14 cellular contexts compared by ENCODE assay signal in genomic region chr6:20367716-20368485, GRCh38. TPM values are rescaled to one million over a fixed set of nuclear protein-coding genes. Genes with fewer than 3 reads are reported as not detected.
DNase-seq lines count a peak whose midpoint lies in the region; ATAC-seq, FAIRE-seq and TF ChIP-seq lines count a peak whose summit lies in the region.
"Had no signal": no experiment of that assay in that cellular context is flagged by ENCODE, and none has a peak within 500 bp of the region (broad histone marks: within the 10 kb centered on the region; RNA-seq: fewer than 3 reads in every experiment).

No MANE protein-coding gene starts in this region.

- H3K27me3 ChIP-seq in DND-41 (ENCODE audit: insufficient read depth, low read length, poor library complexity): no peaks in the 10 kb centered on the region
- H3K27me3 ChIP-seq in Loucy (ENCODE audit: insufficient read depth, low read length, poor library complexity, severe bottlenecking): no peaks in the 10 kb centered on the region
- H3K27me3 ChIP-seq in astrocyte (ENCODE audit: insufficient read depth, low read length): no peaks in the 10 kb centered on the region
- H3K27me3 ChIP-seq in naive thymus-derived CD4-positive, alpha-beta T cell (ENCODE audit: control insufficient read depth in 2 of 2, insufficient read depth in 2 of 2, low read length in 2 of 2): no peaks in the 10 kb centered on the region
- peaks cover 0 to 3% of the 10 kb centered on the region in 2 donors for H3K27me3 ChIP-seq in aorta (ENCODE audit: control insufficient read depth in 1 of 2, insufficient read depth in 2 of 2, low read length in 1 of 2)

- H3K4me3 ChIP-seq in DND-41 (ENCODE audit: low read depth in 1 of 2, low read length in 2 of 2) (no peak overlapping the region; a peak in 1 of 4 replicates), Loucy (ENCODE audit: low read length, poor library complexity, severe bottlenecking) (no peak overlapping the region), astrocyte (ENCODE audit: insufficient read depth, low read depth, low read length) (no peak overlapping the region), aorta (ENCODE audit: low read length in 2 of 2) (no peak overlapping the region)
- no peak overlapping the region for H3K4me3 ChIP-seq in naive thymus-derived CD4-positive, alpha-beta T cell (ENCODE audit: low read length)

- peak overlapping the region; percentile 56; the same call in 1 of the 2 replicates for H3K4me2 ChIP-seq in DND-41 (ENCODE audit: insufficient read depth, low read length)
- H3K4me2 ChIP-seq in Loucy (ENCODE audit: low read depth, low read length, poor library complexity, severe bottlenecking): peak overlapping the region; percentile 70
- H3K4me2 ChIP-seq in astrocyte (ENCODE audit: low read length): no peak overlapping the region

- H2AFZ ChIP-seq in DND-41 (ENCODE audit: low read depth, low read length) (peak overlapping the region; percentile 63), Loucy (ENCODE audit: low read length) (peak overlapping the region; percentile 40), astrocyte (ENCODE audit: low read depth, low read length) (no peak overlapping the region)

- H3K36me3 ChIP-seq in DND-41 (ENCODE audit: insufficient read depth, low read length) (no peaks in the 10 kb centered on the region), Loucy (ENCODE audit: insufficient read depth, low read length) (no peaks in the 10 kb centered on the region), astrocyte (ENCODE audit: insufficient read depth, low read length) (no peaks in the 10 kb centered on the region), aorta (ENCODE audit: control insufficient read depth in 1 of 2, insufficient read depth in 2 of 2, low read length in 1 of 2) (no peaks in the 10 kb centered on the region)
- no peaks in the 10 kb centered on the region for H3K36me3 ChIP-seq in naive thymus-derived CD4-positive, alpha-beta T cell (ENCODE audit: control insufficient read depth in 2 of 3, insufficient read depth in 3 of 3, low read length in 3 of 3)

- H3K4me1 ChIP-seq in DND-41 (ENCODE audit: insufficient read depth, low read length) (peaks cover 32% of the 10 kb centered on the region), Loucy (ENCODE audit: insufficient read depth, low read length, poor library complexity, severe bottlenecking) (peaks cover 34% of the 10 kb centered on the region), astrocyte (ENCODE audit: insufficient read depth, low read length) (no peaks in the 10 kb centered on the region), aorta (ENCODE audit: control insufficient read depth in 1 of 2, insufficient read depth in 2 of 2, low read length in 2 of 2) (no peaks in the 10 kb centered on the region)
- peaks cover 55 to 56% of the 10 kb centered on the region in 2 donors for H3K4me1 ChIP-seq in naive thymus-derived CD4-positive, alpha-beta T cell (ENCODE audit: control insufficient read depth in 2 of 2, insufficient read depth in 2 of 2, low read length in 2 of 2)

- 55 to 60% methylated on average over 2 of the region's 2 CpGs for WGBS in aorta, 2 donors

- H3K27ac Mint-ChIP-seq in astrocyte (ENCODE audit: unreplicated experiment): no peak overlapping the region
- H3K27ac Mint-ChIP-seq in naive thymus-derived CD4-positive, alpha-beta T cell: peak overlapping the region; percentile 91 to 99 (median 97)
- H3K27ac Mint-ChIP-seq: stimulated activated memory B cell treated with anti-CD40 and anti-IgM and Interleukin-4, amounts not matched to agents 10 μg/mL and 1 μg/mL and 100 μg/mL, for 72 hours; WTC11 had no signal

- H4K20me1 ChIP-seq in DND-41 (ENCODE audit: insufficient read depth, low read length): no peaks in the 10 kb centered on the region
- H4K20me1 ChIP-seq in Loucy (ENCODE audit: insufficient read depth, low read length, poor library complexity, severe bottlenecking): no peaks in the 10 kb centered on the region
- H4K20me1 ChIP-seq in astrocyte (ENCODE audit: insufficient read depth, low read length): no peaks in the 10 kb centered on the region

- H3K9ac ChIP-seq in DND-41 (ENCODE audit: low read depth, low read length) (peak overlapping the region; percentile 11; the same call in 1 of the 2 replicates), Loucy (ENCODE audit: low read depth, low read length, poor library complexity, severe bottlenecking) (peak overlapping the region; percentile 61), astrocyte (ENCODE audit: low read length) (no peak overlapping the region)

- no peaks in the 10 kb centered on the region for H3K79me2 ChIP-seq in DND-41 (ENCODE audit: insufficient read depth, low read length)
- no peaks in the 10 kb centered on the region for H3K79me2 ChIP-seq in Loucy (ENCODE audit: insufficient read depth, low read length)
- no peaks in the 10 kb centered on the region for H3K79me2 ChIP-seq in astrocyte (ENCODE audit: insufficient read depth, low read length)

- CTCF ChIA-PET in naive thymus-derived CD4-positive, alpha-beta T cell (lab: Charles Lee): interaction anchor here (0.8 to 2.3 kb wide), 8 partner anchors 11 to 49 kb away, joined by 3 to 8 read pairs (median 4); no protein-coding TSS in a partner anchor

- POLR2A ChIA-PET in naive thymus-derived CD4-positive, alpha-beta T cell (lab: Charles Lee): interaction anchor here (1.1 to 6.7 kb wide), 14 partner anchors 8 to 50 kb away, joined by 3 to 202 read pairs (median 26); partner anchors contain the start of gene E2F3

- H3F3A ChIP-seq in Loucy (ENCODE audit: low read depth): no peaks in the 10 kb centered on the region

- no peak for FAIRE-seq in astrocyte (lab: Jason Lieb, UNC)
- FAIRE-seq in HTR-8/SVneo (lab: Jason Lieb, UNC): no peak
- FAIRE-seq: endometrium, GM12891 had no signal

- ATAC-seq in DND-41 (ENCODE audit: insufficient read depth, low read depth): no peak
- ATAC-seq in naive thymus-derived CD4-positive, alpha-beta T cell: no peak
- ATAC-seq in GM18870 (IDR thresholded peaks at IDR 0.05; ENCODE audit: unreplicated experiment): no peak
- no peak for ATAC-seq in HG02870 (IDR thresholded peaks at IDR 0.05; ENCODE audit: unreplicated experiment)
- no peak for ATAC-seq in aorta (ENCODE audit: low FRiP score)
- ATAC-seq: stimulated activated memory B cell treated with anti-CD40 and anti-IgM and Interleukin-4, amounts not matched to agents 10 μg/mL and 1 μg/mL and 100 μg/mL, for 72 hours; WTC11 had no signal

- H3K9me2 ChIP-seq in Loucy (replicated peaks; ENCODE audit: low read depth, low read length): no peaks in the 10 kb centered on the region

- intact Hi-C loops in naive thymus-derived CD4-positive, alpha-beta T cell (cut with micrococcal nuclease): no loop called here
- intact Hi-C loops in aorta (cut with DNase I): no loop called here

- H3K9me3 ChIP-seq in DND-41 (ENCODE audit: insufficient read depth, low read length, severe bottlenecking): no peaks in the 10 kb centered on the region
- H3K9me3 ChIP-seq in Loucy (ENCODE audit: insufficient read depth, low read depth, low read length): no peaks in the 10 kb centered on the region
- H3K9me3 ChIP-seq in astrocyte (ENCODE audit: insufficient read depth, low read depth, low read length): no peaks in the 10 kb centered on the region
- H3K9me3 ChIP-seq in naive thymus-derived CD4-positive, alpha-beta T cell (ENCODE audit: control insufficient read depth in 2 of 3, low read length in 3 of 3): no peaks in the 10 kb centered on the region
- H3K9me3 ChIP-seq in aorta (ENCODE audit: control insufficient read depth, low read length): peaks cover 1% of the 10 kb centered on the region

- no peaks in the 10 kb centered on the region for H3K36me3 Mint-ChIP-seq in astrocyte (ENCODE audit: low read depth, unreplicated experiment)
- peaks cover 0 to 44% (median 3%) of the 10 kb centered on the region in 5 donors for H3K36me3 Mint-ChIP-seq in naive thymus-derived CD4-positive, alpha-beta T cell
- H3K36me3 Mint-ChIP-seq: stimulated activated memory B cell treated with anti-CD40 and anti-IgM and Interleukin-4, amounts not matched to agents 10 μg/mL and 1 μg/mL and 100 μg/mL, for 72 hours; WTC11 had no signal

- TF ChIP-seq CTCF in DND-41 (IDR thresholded peaks at IDR 0.05; ENCODE audit: borderline replicate concordance, extremely low read depth, low read length, poor library complexity, severe bottlenecking) (no peak), Loucy (conservative IDR thresholded peaks at IDR 0.05; ENCODE audit: low read length) (no peak), astrocyte (IDR thresholded peaks at IDR 0.05; ENCODE audit: insufficient read depth, low read depth, low read length) (no peak)

- H3K27ac ChIP-seq in DND-41 (ENCODE audit: low read length): peak overlapping the region; percentile 47; the same call in 1 of the 2 replicates
- no peak overlapping the region for H3K27ac ChIP-seq in astrocyte (ENCODE audit: low read depth, low read length)
- H3K27ac ChIP-seq in naive thymus-derived CD4-positive, alpha-beta T cell (ENCODE audit: low read depth, low read length): peak overlapping the region; percentile 65
- no peak overlapping the region for H3K27ac ChIP-seq in aorta (ENCODE audit: low read depth in 1 of 2, low read length in 2 of 2)

- H3K4me3 Mint-ChIP-seq in astrocyte (ENCODE audit: unreplicated experiment): no peak overlapping the region
- peak overlapping the region; percentile 29 to 92 (median 82) for H3K4me3 Mint-ChIP-seq in naive thymus-derived CD4-positive, alpha-beta T cell
- H3K4me3 Mint-ChIP-seq: stimulated activated memory B cell treated with anti-CD40 and anti-IgM and Interleukin-4, amounts not matched to agents 10 μg/mL and 1 μg/mL and 100 μg/mL, for 72 hours; WTC11 had no signal

- DNase-seq in DND-41: no peak
- DNase-seq in astrocyte (ENCODE audit: low read depth): peak; percentile 17
- peak in 1 of 9 donors; percentile 28 for DNase-seq in naive thymus-derived CD4-positive, alpha-beta T cell
- DNase-seq in HTR-8/SVneo (ENCODE audit: insufficient read length, low spot score): no peak
- no peak for DNase-seq in aorta
- DNase-seq: DMS153, NCI-H510A treated with DMSO at 0.1 percent for 48 hours had no signal

- peaks cover 16% of the 10 kb centered on the region for H3K4me1 Mint-ChIP-seq in astrocyte (ENCODE audit: low read depth, unreplicated experiment)
- H3K4me1 Mint-ChIP-seq in naive thymus-derived CD4-positive, alpha-beta T cell: peaks cover 48 to 73% (median 68%) of the 10 kb centered on the region in 7 donors
- H3K4me1 Mint-ChIP-seq: WTC11 had no signal

- H3K27me3 Mint-ChIP-seq in astrocyte (ENCODE audit: low read depth, unreplicated experiment): no peaks in the 10 kb centered on the region
- H3K27me3 Mint-ChIP-seq in naive thymus-derived CD4-positive, alpha-beta T cell: no peaks in the 10 kb centered on the region

- peaks cover 3% of the 10 kb centered on the region for H3K9me3 Mint-ChIP-seq in astrocyte (ENCODE audit: unreplicated experiment)
- H3K9me3 Mint-ChIP-seq in naive thymus-derived CD4-positive, alpha-beta T cell: peaks cover 0 to 21% (median 2%) of the 10 kb centered on the region in 11 donors
- H3K9me3 Mint-ChIP-seq: stimulated activated memory B cell treated with anti-CD40 and anti-IgM and Interleukin-4, amounts not matched to agents 10 μg/mL and 1 μg/mL and 100 μg/mL, for 72 hours had no signal

RNA-seq across cellular contexts. Expression of gene E2F3, which starts 33.8 kb away (rescaled TPM):
- 24.8 and 27.4 TPM in 2 replicates for total RNA-seq in astrocyte
- 10 to 100 TPM in 4 of 5 experiments, 1 to 10 TPM in 1; 5.1 to 39.2 (median 30.8) TPM for total RNA-seq in naive thymus-derived CD4-positive, alpha-beta T cell
- polyA plus RNA-seq in naive thymus-derived CD4-positive, alpha-beta T cell: 1 to 10 TPM; 3.0 to 3.5 TPM
- total RNA-seq in aorta: 10 to 100 TPM; 12.7 to 15.5 TPM
- polyA plus RNA-seq in aorta: 1 to 10 TPM; 3.3 to 7.6 TPM

Comparison
In these comparisons a context has a peak if more than half of its experiments do, and no peak if none do; other contexts are left out.
1. H3K27ac ChIP-seq: peak in DND-41 (single experiment) and naive thymus-derived CD4-positive, alpha-beta T cell (single experiment); none in astrocyte (single experiment) and aorta (0 of 2).